ENCODE assay signal across 20 cellular contexts in genomic region chr4:120918092-120918491, GRCh38. TPM values are rescaled to one million over a fixed set of nuclear protein-coding genes. Genes with fewer than 3 reads are reported as not detected.
DNase-seq lines count a peak whose midpoint lies in the region; ATAC-seq, FAIRE-seq and TF ChIP-seq lines count a peak whose summit lies in the region.
"Had no signal": no experiment of that assay in that cellular context is flagged by ENCODE, and none has a peak within 500 bp of the region (broad histone marks: within the 10 kb centered on the region; RNA-seq: fewer than 3 reads in every experiment).

No MANE protein-coding gene starts in this region.

- H3K4me3 ChIP-seq in HEK293 (ENCODE audit: low read depth, low read length), result no peak overlapping the region
- no peak overlapping the region for H3K4me3 ChIP-seq in IMR-90 (ENCODE audit: insufficient read depth, low read depth, low read length)
- H3K4me3 ChIP-seq: GM12878 had no signal

- no peak overlapping the region for H3K18ac ChIP-seq in IMR-90 (ENCODE audit: low read depth, low read length)

- H3K27me3 ChIP-seq in IMR-90 (ENCODE audit: control insufficient read depth, insufficient read depth, low read length), result no peaks in the 10 kb centered on the region
- H3K27me3 ChIP-seq: BE2C had no signal

- peaks cover 10% of the 10 kb centered on the region for H3K9me1 ChIP-seq in IMR-90 (ENCODE audit: insufficient read depth, low read length)

- H3K27ac Mint-ChIP-seq in endothelial cell (ENCODE audit: unreplicated experiment), result peak overlapping the region; percentile 64
- H3K27ac Mint-ChIP-seq in immature natural killer cell, result no peak overlapping the region
- H3K27ac Mint-ChIP-seq: CD4-positive, CD25-positive, alpha-beta regulatory T cell; CD8-positive, alpha-beta memory T cell had no signal

- peaks cover 33% of the 10 kb centered on the region for H3K4me1 Mint-ChIP-seq in endothelial cell (ENCODE audit: unreplicated experiment)
- peaks cover 9 to 12% of the 10 kb centered on the region in 2 donors for H3K4me1 Mint-ChIP-seq in immature natural killer cell

- H4K91ac ChIP-seq in IMR-90 (ENCODE audit: insufficient read depth, low read depth, low read length), result no peak overlapping the region

- no peak overlapping the region for H3K4me3 Mint-ChIP-seq in endothelial cell (ENCODE audit: unreplicated experiment)
- no peak overlapping the region for H3K4me3 Mint-ChIP-seq in immature natural killer cell
- H3K4me3 Mint-ChIP-seq: CD4-positive, CD25-positive, alpha-beta regulatory T cell; CD8-positive, alpha-beta memory T cell; H9 had no signal

- H3K4me1 ChIP-seq in HEK293 (ENCODE audit: control insufficient read depth, insufficient read depth, low read length) (peaks cover 3% of the 10 kb centered on the region; the same call in 1 of the 2 replicates), IMR-90 (ENCODE audit: control insufficient read depth, insufficient read depth, low read length) (peaks cover 2% of the 10 kb centered on the region; the same call in 1 of the 2 replicates)

- no TSS peak for BruUV-seq in IMR-90 (replicated peaks; lab: Mats Ljungman, UMichigan)

- ATAC-seq in IMR-90 (ENCODE audit: low read depth), result no peak
- ATAC-seq in left lobe of liver, result no peak
- ATAC-seq: GM12878 had no signal

- H3K36me3 ChIP-seq in HEK293 (ENCODE audit: control insufficient read depth in 2 of 2, insufficient read depth in 1 of 2, low read length in 2 of 2) (peaks cover 0 to 2% of the 10 kb centered on the region in 2 experiments; a peak in 1 of 3 replicates), IMR-90 (ENCODE audit: control insufficient read depth, insufficient read depth, low read length) (no peaks in the 10 kb centered on the region)
- H3K36me3 ChIP-seq: BE2C had no signal

- peaks cover 8% of the 10 kb centered on the region for H3K27me3 Mint-ChIP-seq in endothelial cell (ENCODE audit: unreplicated experiment)
- peaks cover 3 to 13% (median 8%) of the 10 kb centered on the region in 3 donors for H3K27me3 Mint-ChIP-seq in immature natural killer cell (ENCODE audit: low read depth in 3 of 3)

- no CpG with 5 or more reads among the region's 2 CpGs for WGBS in IMR-90 (ENCODE audit: extremely low coverage in 2 of 2, insufficient read length in 1 of 2), 2 experiments

- no peak for TF ChIP-seq RAD21 in IMR-90 (IDR thresholded peaks at IDR 0.05; ENCODE audit: low read length)

- no peak overlapping the region for H4K5ac ChIP-seq in IMR-90 (ENCODE audit: low read depth, low read length)

- peak; percentile 71 for FAIRE-seq in islet of Langerhans (lab: Jason Lieb, UNC)
- FAIRE-seq: A204.1, GM12878, H1 had no signal

- TF ChIP-seq CTCF in HEK293 (tag by site-specific recombination; IDR thresholded peaks at IDR 0.05) (no peak), IMR-90 (conservative IDR thresholded peaks at IDR 0.05; ENCODE audit: low read depth, low read length) (no peak), endothelial cell (IDR thresholded peaks at IDR 0.05; ENCODE audit: unreplicated experiment) (no peak)

- no peak overlapping the region for H3K9ac ChIP-seq in IMR-90 (ENCODE audit: low read depth, low read length)

- H2BK120ac ChIP-seq in IMR-90 (ENCODE audit: low read depth, low read length), result no peak overlapping the region

- H3K23ac ChIP-seq in IMR-90 (ENCODE audit: low read depth, low read length), result 0 out of 2 replicates have a peak overlapping the region, but pooled peaks have one; percentile 46

- POLR2A ChIA-PET in HEK293 (lab: Yijun Ruan, JAX) (no interaction called here), IMR-90 (lab: Charles Lee; ENCODE audit: unreplicated experiment) (no interaction called here)

- H3K9me3 Mint-ChIP-seq in endothelial cell (ENCODE audit: unreplicated experiment) (no peaks in the 10 kb centered on the region), immature natural killer cell (no peaks in the 10 kb centered on the region)
- H3K9me3 Mint-ChIP-seq: CD8-positive, alpha-beta memory T cell; H9 had no signal

- H3K36me3 Mint-ChIP-seq in endothelial cell (ENCODE audit: low read depth, unreplicated experiment), result peaks cover 5% of the 10 kb centered on the region
- H3K36me3 Mint-ChIP-seq in immature natural killer cell, result no peaks in the 10 kb centered on the region

- CTCF ChIA-PET in HEK293 (lab: Yijun Ruan, JAX), result no interaction called here
- CTCF ChIA-PET in IMR-90 (lab: Yijun Ruan, JAX), result interaction anchor here (0.7 to 0.8 kb wide), 2 partner anchors 44 to 341 kb away, joined by 3 to 4 read pairs; no protein-coding TSS in a partner anchor

- no peak overlapping the region for H2AK9ac ChIP-seq in IMR-90 (replicated peaks; ENCODE audit: low read depth, low read length, poor library complexity)

- DNase-seq in IMR-90 (no peak), endothelial cell (ENCODE audit: low spot score) (no peak), left lobe of liver (ENCODE audit: low spot score) (no peak), immature natural killer cell (no peak), NCI-H1694 treated with DMSO at 0.1 percent for 48 hours (lab: John Stamatoyannopoulos, UW) (no peak)
- DNase-seq: ACHN; BE2C; CD4-positive, CD25-positive, alpha-beta regulatory T cell; CD8-positive, alpha-beta memory T cell; COR-L47; DMS 273 treated with DMSO at 0.1 percent for 48 hours; DMS53; DND-41; EL; H9 had no signal

- H3K14ac ChIP-seq in IMR-90 (replicated peaks; ENCODE audit: low read depth, low read length), result no peak overlapping the region

- no peak overlapping the region for H2BK15ac ChIP-seq in IMR-90 (ENCODE audit: low read depth, low read length)

- no peaks in the 10 kb centered on the region for H4K20me1 ChIP-seq in IMR-90 (ENCODE audit: insufficient read depth, low read length)

- H2AK5ac ChIP-seq in IMR-90 (ENCODE audit: low read depth, low read length), result no peak overlapping the region

- no peak overlapping the region for H2AFZ ChIP-seq in IMR-90 (replicated peaks; ENCODE audit: low read length, poor library complexity)

- H2BK20ac ChIP-seq in IMR-90 (ENCODE audit: low read depth, low read length), result no peak overlapping the region

- no peak for TF ChIP-seq POLR2A in IMR-90 (IDR thresholded peaks at IDR 0.05; ENCODE audit: low read depth, low read length)

- dilution Hi-C loops in IMR-90 (cut with HindIII; ENCODE audit: low sequenced_read_pairs, unreplicated experiment), result no loop called here

- no peak overlapping the region for H3K4ac ChIP-seq in IMR-90 (ENCODE audit: low read depth, low read length)

- in situ Hi-C loops in IMR-90 (cut with MboI; ENCODE audit: low sequenced_read_pairs), result loop anchor here (5.0 kb wide), 1 partner anchor 56 kb away; no protein-coding TSS in a partner anchor

- H3K9me3 ChIP-seq in HEK293 (ENCODE audit: control insufficient read depth, insufficient read depth, low read depth, low read length) (no peaks in the 10 kb centered on the region), IMR-90 (ENCODE audit: control insufficient read depth, insufficient read depth, low read length) (no peaks in the 10 kb centered on the region)
- H3K9me3 ChIP-seq: BE2C had no signal

- intact Hi-C loops in IMR-90 (cut with micrococcal nuclease), result loop anchor here (2.0 kb wide), 1 partner anchor 75 kb away; no protein-coding TSS in a partner anchor

- H3K27ac ChIP-seq in HEK293 (ENCODE audit: extremely low read depth, low read depth, low read length) (no peak overlapping the region), IMR-90 (ENCODE audit: insufficient read depth, low read length) (no peak overlapping the region)

- no peak overlapping the region for H2BK5ac ChIP-seq in IMR-90 (ENCODE audit: low read depth, low read length, poor library complexity, severe bottlenecking)

- H4K8ac ChIP-seq in IMR-90 (ENCODE audit: low read depth in 2 of 2, low read length in 2 of 2), result no peak overlapping the region

- H3K79me1 ChIP-seq in IMR-90 (ENCODE audit: low read depth in 1 of 2, low read length in 2 of 2), result peaks cover 17 to 32% of the 10 kb centered on the region in 2 experiments

- no peak overlapping the region for H3K4me2 ChIP-seq in IMR-90 (ENCODE audit: low read depth, low read length)

- H3K56ac ChIP-seq in IMR-90 (ENCODE audit: extremely low read depth, insufficient read depth, low read length), result no peak overlapping the region

TF ChIP-seq in HEK293, 187 proteins besides CTCF, POLR2A, EP300 and RAD21 (continues in another document):
- TF ChIP-seq ZBTB17 (tag by site-specific recombination; IDR thresholded peaks at IDR 0.05), result peak; percentile 22; the same call in 1 of the 2 replicates

TF ChIP-seq in IMR-90, 13 proteins besides CTCF, POLR2A, EP300 and RAD21:
- TF ChIP-seq NFE2L2 (IDR thresholded peaks at IDR 0.05; ENCODE audit: low read depth, low read length), result no peak

RNA-seq across cellular contexts. Expression of gene PRDM5, which starts 4.4 kb away (rescaled TPM):
- 10.8 and 12.8 TPM in 2 replicates for total RNA-seq in IMR-90 (2012; rRNA removed)
- polyA plus RNA-seq in IMR-90 (2012; rRNA removed), result 3.6 and 4.1 TPM in 2 replicates
- polyA plus RNA-seq in IMR-90 (2012; cell fraction: cytosol; rRNA removed), result 1.3 and 2.1 TPM in 2 replicates
- 1.8 and 10.7 TPM in 2 replicates for polyA plus RNA-seq in IMR-90 (2012; cell fraction: nucleus; rRNA removed; ENCODE audit: low replicate concordance)
- 17.0 TPM for total RNA-seq in endothelial cell (ENCODE audit: unreplicated experiment)
- total RNA-seq in left lobe of liver, result 0.23 TPM
- polyA plus RNA-seq in immature natural killer cell, result under 1 TPM in 1 of 3 donors, not detected in 2; 0.08 TPM
- total RNA-seq: GM12878 had no signal
